Comparison of ENCODE assay signal across 13 cellular contexts in genomic region chr20:59604770-59605665, GRCh38. TPM values are rescaled to one million over a fixed set of nuclear protein-coding genes. Genes with fewer than 3 reads are reported as not detected.
DNase-seq lines count a peak whose midpoint lies in the region; ATAC-seq and TF ChIP-seq lines count a peak whose summit lies in the region.
"Had no signal": no experiment of that assay in that cellular context is flagged by ENCODE, and none has a peak within 500 bp of the region (broad histone marks: within the 10 kb centered on the region; RNA-seq: fewer than 3 reads in every experiment).

No MANE protein-coding gene starts in this region.

- H3K4me3 ChIP-seq in duodenal mucosa (ENCODE audit: low read depth in 1 of 2, low read length in 2 of 2) (peak overlapping the region; percentile 15 to 21), transverse colon (peak overlapping the region in 3 of 4 donors; percentile 7 to 43 (median 13))

- no peak for ATAC-seq in HG02610 (IDR thresholded peaks at IDR 0.05; ENCODE audit: unreplicated experiment)
- ATAC-seq: left colon had no signal

- H3K9me3 ChIP-seq in duodenal mucosa (ENCODE audit: control insufficient read depth in 1 of 2, low read length in 2 of 2): no peaks in the 10 kb centered on the region
- no peaks in the 10 kb centered on the region for H3K9me3 ChIP-seq in transverse colon

- DNase-seq in NCI-H1417 (lab: John Stamatoyannopoulos, UW) (peak; percentile 51 to 88 (median 86)), NCI-H1417 treated with DMSO at 0.1 percent for 48 hours (lab: John Stamatoyannopoulos, UW) (no peak), iPS-NIHi11 (ENCODE audit: low spot score) (peak; percentile 67), transverse colon (no peak), GM03348 (ENCODE audit: low spot score) (no peak), DMS53 (lab: John Stamatoyannopoulos, UW) (no peak)
- DNase-seq: left colon, MM.1S, T-helper 2 cell, trophoblast cell had no signal

- WGBS in transverse colon (ENCODE audit: low coverage in 1 of 2), 2 donors: 4 to 7% methylated on average over 12 to 51 of the region's 92 CpGs

- H3K36me3 ChIP-seq in duodenal mucosa (ENCODE audit: control insufficient read depth in 1 of 2, insufficient read depth in 2 of 2, low read length in 2 of 2) (no peaks in the 10 kb centered on the region), transverse colon (no peaks in the 10 kb centered on the region)

- H3K4me1 ChIP-seq in duodenal mucosa (ENCODE audit: control insufficient read depth in 1 of 2, insufficient read depth in 2 of 2, low read length in 2 of 2): peaks cover 0 to 6% of the 10 kb centered on the region in 2 donors
- peaks cover 6 to 12% (median 8%) of the 10 kb centered on the region in 4 donors for H3K4me1 ChIP-seq in transverse colon

- H3K27me3 ChIP-seq in duodenal mucosa (ENCODE audit: control insufficient read depth in 1 of 2, insufficient read depth in 2 of 2, low read length in 2 of 2) (peaks cover 47 to 51% of the 10 kb centered on the region in 2 donors), transverse colon (peaks cover 73% of the 10 kb centered on the region)

- intact Hi-C loops in transverse colon (cut with DNase I; ENCODE audit: low total_unique reads): no loop called here

- H3K27ac ChIP-seq in duodenal mucosa (ENCODE audit: low read depth, low read length): no peak overlapping the region
- no peak overlapping the region for H3K27ac ChIP-seq in transverse colon

- in situ Hi-C loops in transverse colon (cut with MboI; ENCODE audit: low pct_ligation_motif_present in 1 of 4, low pct_unique_long_range_greater_than_20kb in 1 of 4, low sequenced_read_pairs in 3 of 4): no loop called here

- no peak for TF ChIP-seq EP300 in transverse colon (IDR thresholded peaks at IDR 0.05; ENCODE audit: low read depth)

- TF ChIP-seq CTCF in transverse colon (IDR thresholded peaks at IDR 0.05): no peak

- no peak for TF ChIP-seq POLR2A in transverse colon (IDR thresholded peaks at IDR 0.05)

- no peak overlapping the region for H3K9ac ChIP-seq in duodenal mucosa (ENCODE audit: low read depth in 1 of 2, low read length in 2 of 2)

RNA-seq across cellular contexts. Expression of gene PHACTR3, which starts 0.7 kb away (rescaled TPM):
- 1 to 10 TPM; 1.6 to 7.1 (median 5.6) TPM for total RNA-seq in transverse colon
- total RNA-seq: endothelial cell of umbilical vein had no signal

Comparison
In these comparisons a context has a peak if more than half of its experiments do, and no peak if none do; other contexts are left out.
1. DNase-seq: peak in NCI-H1417 (3 of 3) and iPS-NIHi11 (single experiment); none in NCI-H1417 treated with DMSO at 0.1 percent for 48 hours (single experiment), transverse colon (single experiment), GM03348 (single experiment) and DMS53 (single experiment).